ENCODE assay signal across 18 cellular contexts in genomic region chr11:73258104-73258684, GRCh38. TPM values are rescaled to one million over a fixed set of nuclear protein-coding genes. Genes with fewer than 3 reads are reported as not detected.
A peak's percentile ranks its signal among the peaks of the same experiment; 100 is the strongest.
DNase-seq lines count a peak whose midpoint lies in the region; ATAC-seq, FAIRE-seq and TF ChIP-seq lines count a peak whose summit lies in the region.
"Had no signal": no experiment of that assay in that cellular context is flagged by ENCODE, and none has a peak within 500 bp of the region (broad histone marks: within the 10 kb centered on the region; RNA-seq: fewer than 3 reads in every experiment).

No MANE protein-coding gene starts in this region.

- H3K4me3 ChIP-seq in GM23248 (0 out of 2 replicates have a peak overlapping the region, but pooled peaks have one; percentile 52), SJCRH30 (no peak overlapping the region), kidney (ENCODE audit: low read length in 2 of 2) (no peak overlapping the region)
- H3K4me3 ChIP-seq: heart left ventricle, K562, ovary had no signal

- H3K9me2 ChIP-seq in GM23248 (ENCODE audit: insufficient read depth) = no peaks in the 10 kb centered on the region

- H3K4me1 ChIP-seq in GM23248 (ENCODE audit: insufficient read depth) (peaks cover 30% of the 10 kb centered on the region), SJCRH30 (peaks cover 8% of the 10 kb centered on the region), kidney (ENCODE audit: control insufficient read depth in 1 of 2, insufficient read depth in 1 of 2, low read depth in 1 of 2, low read length in 2 of 2) (peaks cover 16 to 31% of the 10 kb centered on the region in 2 donors)

- H3K27me3 ChIP-seq in GM23248 (replicated peaks; ENCODE audit: insufficient read depth) (no peaks in the 10 kb centered on the region), SJCRH30 (no peaks in the 10 kb centered on the region)
- H3K27me3 ChIP-seq: BE2C, ovary had no signal

- 71 to 93% methylated on average over 2 to 3 of the region's 3 CpGs for WGBS in GM23248 (ENCODE audit: low coverage in 1 of 2, low lambda C conversion rate in 2 of 2, missing lambda C conversion rate in 2 of 2), 2 experiments

- H3K4me2 ChIP-seq in GM23248 (ENCODE audit: unreplicated experiment) = peak overlapping the region; percentile 83

- TF ChIP-seq CTCF in kidney (IDR thresholded peaks at IDR 0.05; ENCODE audit: borderline replicate concordance, extremely low read depth, insufficient read depth) = no peak

- H3F3A ChIP-seq in GM23248 (ENCODE audit: insufficient read depth) = peaks cover 21% of the 10 kb centered on the region

- intact Hi-C loops in kidney (cut with DNase I) (no loop called here), sciatic nerve (cut with DNase I) (no loop called here)

- H3K27ac ChIP-seq in GM23248 (peak overlapping the region; percentile 96), SJCRH30 (peak overlapping the region; percentile 60), kidney (ENCODE audit: low read depth in 2 of 2, low read length in 2 of 2) (peak overlapping the region; percentile 78 to 92)
- H3K27ac ChIP-seq: ovary had no signal

- H3K79me2 ChIP-seq in GM23248 (ENCODE audit: insufficient read depth) = no peaks in the 10 kb centered on the region

- peak; percentile 33 for ATAC-seq in sciatic nerve
- no peak for ATAC-seq in HG03432 (IDR thresholded peaks at IDR 0.05; ENCODE audit: unreplicated experiment)

- H3K9ac ChIP-seq in GM23248 = peak overlapping the region; percentile 74
- H3K9ac ChIP-seq in kidney (ENCODE audit: low read length in 2 of 2) = peak overlapping the region in 1 of 2 donors; percentile 55

- no peak for DNase-seq in GM23248
- no peak for DNase-seq in SJCRH30
- DNase-seq in kidney = no peak
- peak; percentile 21 for DNase-seq in sciatic nerve (ENCODE audit: low spot score)
- DNase-seq in stimulated activated CD4-positive, alpha-beta T cell treated with anti-CD3 and anti-CD28 coated beads, Interleukin-12 subunit alpha, Interleukin-12 subunit beta, amount 100 ng/mL, for 4 hours = no peak
- no peak for DNase-seq in iPS-NIHi7 (ENCODE audit: extremely low spot score)
- no peak for DNase-seq in NCI-H526 treated with DMSO at 0.1 percent for 48 hours (lab: John Stamatoyannopoulos, UW)
- DNase-seq: activated CD4-positive, alpha-beta T cell treated with anti-CD3 and anti-CD28 coated beads, Interleukin-2, amount 50 U/mL, for 4 hours; activated gamma-delta T cell treated with Interleukin-2 at 50 U/mL for 16 hours; BE2C; DMS79 treated with DMSO at 0.1 percent for 48 hours; NCI-H146; NCI-H524; T-helper 9 cell had no signal

- in situ Hi-C loops in GM23248 (cut with MboI) = no loop called here

- peak overlapping the region; percentile 82 for H2AFZ ChIP-seq in GM23248

- H4K20me1 ChIP-seq in GM23248 (ENCODE audit: insufficient read depth) = no peaks in the 10 kb centered on the region

- FAIRE-seq in kidney (lab: Jason Lieb, UNC) = no peak
- FAIRE-seq: K562 had no signal

- H3K9me3 ChIP-seq in GM23248 (ENCODE audit: low read depth) (no peaks in the 10 kb centered on the region), SJCRH30 (replicated peaks) (no peaks in the 10 kb centered on the region), kidney (ENCODE audit: control insufficient read depth in 1 of 2, low read length in 2 of 2) (no peaks in the 10 kb centered on the region)
- H3K9me3 ChIP-seq: BE2C, heart left ventricle, ovary had no signal

- no peaks in the 10 kb centered on the region for H3K36me3 ChIP-seq in GM23248 (ENCODE audit: low read depth)
- H3K36me3 ChIP-seq in SJCRH30 = no peaks in the 10 kb centered on the region
- H3K36me3 ChIP-seq in kidney (ENCODE audit: control insufficient read depth in 1 of 2, insufficient read depth in 2 of 2, low read length in 2 of 2) = no peaks in the 10 kb centered on the region
- H3K36me3 ChIP-seq: BE2C, heart left ventricle, ovary had no signal

RNA-seq across cellular contexts. Expression of gene P2RY6, which starts 13.9 kb away (rescaled TPM):
- 0.76 TPM in 1 of 2 replicates, not detected in the other for total RNA-seq in GM23248 (2014; rRNA removed; shearing (Covaris generic))
- polyA plus RNA-seq in GM23248 (2016; fragmentation: Nextera tagmentation; extraction: Ambion mirVana) (0.99 and 1.5 TPM in 2 replicates), kidney (ENCODE audit: insufficient read depth, low read depth, low replicate concordance) (6.7 TPM)
- 0.08 TPM in 1 of 2 replicates, not detected in the other for total RNA-seq in SJCRH30 (2014; rRNA removed; shearing (Covaris generic))
- total RNA-seq in kidney (17.9 TPM), sciatic nerve (3.6 TPM)
- total RNA-seq: K562 had no signal
- polyA plus RNA-seq: K562 had no signal

RNA-seq across cellular contexts. Expression of gene P2RY2, which starts 40.1 kb away (rescaled TPM):
- total RNA-seq in GM23248 (2014; rRNA removed; shearing (Covaris generic)) = not detected in 2 replicates
- polyA plus RNA-seq in GM23248 (2016; fragmentation: Nextera tagmentation; extraction: Ambion mirVana) (not detected in 2 replicates), kidney (ENCODE audit: insufficient read depth, low read depth, low replicate concordance) (1.3 TPM)
- not detected in 2 replicates for total RNA-seq in SJCRH30 (2014; rRNA removed; shearing (Covaris generic))
- total RNA-seq in kidney (9.7 TPM), sciatic nerve (12.3 TPM)
- total RNA-seq: K562 had no signal
- polyA plus RNA-seq: K562 had no signal

RNA-seq across cellular contexts. Expression of gene ARHGEF17, which starts 49.9 kb away (rescaled TPM):
- 23.5 and 24.2 TPM in 2 replicates for total RNA-seq in GM23248 (2014; rRNA removed; shearing (Covaris generic))
- 15.3 and 16.5 TPM in 2 replicates for polyA plus RNA-seq in GM23248 (2016; fragmentation: Nextera tagmentation; extraction: Ambion mirVana)
- 7.8 and 12.0 TPM in 2 replicates for total RNA-seq in SJCRH30 (2014; rRNA removed; shearing (Covaris generic))
- 68.2 TPM for total RNA-seq in kidney
- 36.6 TPM for polyA plus RNA-seq in kidney (ENCODE audit: insufficient read depth, low read depth, low replicate concordance)
- 110 TPM for total RNA-seq in sciatic nerve

Comparison
In these comparisons a context has a peak if more than half of its experiments do, and no peak if none do; other contexts are left out.
1. RNA of gene P2RY2, which starts 40.1 kb away (total RNA-seq): 12.3 TPM in sciatic nerve (single experiment) and 9.7 TPM in kidney (single experiment); not detected in GM23248 and not detected in SJCRH30; every median in the first group is over 10 times any median in the second.
2. Peak in every context shown above with its lines, with median percentiles within 50 percentile points of each other: H3K27ac ChIP-seq.